12 cellular contexts compared by ENCODE assay signal in the genomic region with DNA sequence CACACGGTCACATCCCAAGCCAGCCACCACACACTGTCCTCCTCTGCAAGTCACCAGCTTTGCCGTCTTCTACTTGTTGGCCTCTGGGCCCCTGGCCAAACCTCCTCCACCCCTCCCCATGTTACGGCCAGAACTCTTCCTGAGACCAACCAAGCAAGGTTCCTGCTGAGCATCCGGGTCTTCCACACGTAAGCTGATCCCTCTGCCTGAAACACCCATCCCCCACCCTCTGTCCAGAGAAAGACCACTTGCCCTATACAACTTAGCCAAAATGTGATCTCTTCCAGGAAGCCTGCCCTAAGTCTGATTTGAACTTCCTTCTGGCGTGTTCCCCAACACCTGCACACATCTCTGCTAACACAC. TPM values are rescaled to one million over a fixed set of nuclear protein-coding genes. Genes with fewer than 3 reads are reported as not detected.
DNase-seq lines count a peak whose midpoint lies in the region; ATAC-seq and TF ChIP-seq lines count a peak whose summit lies in the region.
"Had no signal": no experiment of that assay in that cellular context is flagged by ENCODE, and none has a peak within 500 bp of the region (broad histone marks: within the 10 kb centered on the region; RNA-seq: fewer than 3 reads in every experiment).

No MANE protein-coding gene starts in this region.

- no peak overlapping the region for H3K9ac ChIP-seq in HUES64 (ENCODE audit: low read depth, low read length)
- H3K9ac ChIP-seq in mesendoderm (ENCODE audit: low read length) = no peak overlapping the region
- H3K9ac ChIP-seq: SK-N-SH had no signal

- no peaks in the 10 kb centered on the region for H3K79me2 ChIP-seq in mesendoderm (ENCODE audit: control insufficient read depth, insufficient read depth, low read length)

- TF ChIP-seq CTCF in cardiac fibroblast (IDR thresholded peaks at IDR 0.05; ENCODE audit: low read depth, low read length) = no peak

- 80% methylated on average over 6 of the region's 6 CpGs for WGBS in HUES64
- no CpG with 5 or more reads among the region's 6 CpGs for WGBS in mesendoderm (ENCODE audit: extremely low coverage, insufficient coverage, low lambda C conversion rate)

- no peak overlapping the region for H3K4me2 ChIP-seq in mesendoderm (ENCODE audit: low read length)
- H3K4me2 ChIP-seq: SK-N-SH had no signal

- H2BK15ac ChIP-seq in mesendoderm (replicated peaks; ENCODE audit: low read depth) = no peak overlapping the region

- H2AK5ac ChIP-seq in mesendoderm (ENCODE audit: low read length) = no peak overlapping the region

- no peak overlapping the region for H3K23ac ChIP-seq in mesendoderm (ENCODE audit: low read length)

- no peak overlapping the region for H3K56ac ChIP-seq in mesendoderm (ENCODE audit: low read length)

- peaks cover 2% of the 10 kb centered on the region for H3K79me1 ChIP-seq in mesendoderm (ENCODE audit: low read length)

- peak overlapping the region; percentile 73 for H3K27ac ChIP-seq in HUES64 (ENCODE audit: low read depth, low read length)
- H3K27ac ChIP-seq in mesendoderm (ENCODE audit: low read depth, low read length) = no peak overlapping the region

- H3K27me3 ChIP-seq in HUES64 (ENCODE audit: insufficient read depth, low read length) = no peaks in the 10 kb centered on the region
- no peaks in the 10 kb centered on the region for H3K27me3 ChIP-seq in mesendoderm (ENCODE audit: insufficient read depth, low read length, poor library complexity)

- H2BK5ac ChIP-seq in mesendoderm (ENCODE audit: low read length) = no peak overlapping the region

- ATAC-seq in GM19397 (IDR thresholded peaks at IDR 0.05; ENCODE audit: unreplicated experiment) = no peak

- no peak overlapping the region for H3K18ac ChIP-seq in mesendoderm (ENCODE audit: low read length)

- H3K9me3 ChIP-seq in HUES64 (ENCODE audit: insufficient read depth, low read depth, low read length) = no peaks in the 10 kb centered on the region
- H3K9me3 ChIP-seq: SK-N-SH had no signal

- H3K4ac ChIP-seq in mesendoderm (ENCODE audit: low read depth, low read length) = no peak overlapping the region

- no peak overlapping the region for H3K4me3 ChIP-seq in HUES64 (ENCODE audit: low read length)
- H3K4me3 ChIP-seq in cardiac fibroblast (replicated peaks in 1 of 2; ENCODE audit: low read depth in 2 of 2, low read length in 2 of 2) = no peak overlapping the region
- H3K4me3 ChIP-seq in mesendoderm (ENCODE audit: low read length) = no peak overlapping the region

- H3K36me3 ChIP-seq in HUES64 (ENCODE audit: insufficient read depth, low read length) (peaks cover 96% of the 10 kb centered on the region), mesendoderm (ENCODE audit: control insufficient read depth, insufficient read depth, low read length) (peaks cover 34% of the 10 kb centered on the region)

- no peak overlapping the region for H4K5ac ChIP-seq in mesendoderm (ENCODE audit: low read length)

- H3K4me1 ChIP-seq in HUES64 (ENCODE audit: insufficient read depth, low read length) (no peaks in the 10 kb centered on the region), mesendoderm (ENCODE audit: control insufficient read depth, low read depth, low read length) (peaks cover 2% of the 10 kb centered on the region)

- H2BK120ac ChIP-seq in mesendoderm (ENCODE audit: low read depth, low read length) = no peak overlapping the region

- H4K8ac ChIP-seq in mesendoderm (ENCODE audit: low read depth, low read length) = no peak overlapping the region

- DNase-seq in COLO668 (lab: John Stamatoyannopoulos, UW; ENCODE audit: unreplicated experiment) (peak; percentile 20), cardiac fibroblast (ENCODE audit: low read depth in 2 of 2) (peak; percentile 14 to 22), mesendoderm (peak; percentile 50), cerebellum (ENCODE audit: low spot score) (no peak)
- no peak for DNase-seq in activated CD4-positive, alpha-beta T cell treated with anti-CD3 and anti-CD28 coated beads, Interleukin-2, amount 50 U/mL, for 1 hour
- no peak for DNase-seq in activated CD4-positive, CD25-positive, alpha-beta regulatory T cell treated with anti-CD3 and anti-CD28 coated beads, Interleukin-2, amount 50 U/mL, for 72 hours
- DNase-seq: activated CD4-positive, alpha-beta T cell treated with anti-CD3 and anti-CD28 coated beads, Interleukin-2, amount 10 ng/mL, durations not matched to agents 24 days and 14 days; activated naive CD4-positive, alpha-beta T cell treated with Interleukin-2 at 50 U/mL for 16 hours; NCI-H774; SK-N-SH had no signal

RNA-seq across cellular contexts. Expression of gene CHADL, which starts 16.1 kb away (rescaled TPM):
- 0.20 TPM for polyA plus RNA-seq in HUES64 (2013, experiment 1 of 2)
- polyA plus RNA-seq in HUES64 (2013, experiment 2 of 2) = 0.63 TPM
- polyA plus RNA-seq in mesendoderm (2013, experiment 1 of 2) = 0.15 TPM
- polyA plus RNA-seq in mesendoderm (2013, experiment 2 of 2) = 0.13 TPM
- 2.4 TPM for total RNA-seq in cerebellum

RNA-seq across cellular contexts. Expression of gene RANGAP1, which starts 29.1 kb away (rescaled TPM):
- polyA plus RNA-seq in HUES64 (2013, experiment 1 of 2) = 84.8 TPM
- 81.4 TPM for polyA plus RNA-seq in HUES64 (2013, experiment 2 of 2)
- 79.4 TPM for polyA plus RNA-seq in mesendoderm (2013, experiment 1 of 2)
- polyA plus RNA-seq in mesendoderm (2013, experiment 2 of 2) = 79.5 TPM
- total RNA-seq in cerebellum = 27.9 TPM

RNA-seq across cellular contexts. Expression of gene ZC3H7B, which starts 44.4 kb away (rescaled TPM):
- 30.8 TPM for polyA plus RNA-seq in HUES64 (2013, experiment 1 of 2)
- polyA plus RNA-seq in HUES64 (2013, experiment 2 of 2) = 32.1 TPM
- 38.1 TPM for polyA plus RNA-seq in mesendoderm (2013, experiment 1 of 2)
- 38.8 TPM for polyA plus RNA-seq in mesendoderm (2013, experiment 2 of 2)
- 53.9 TPM for total RNA-seq in cerebellum

RNA-seq across cellular contexts. Expression of gene L3MBTL2, which starts 51.8 kb away (rescaled TPM):
- polyA plus RNA-seq in HUES64 (2013, experiment 1 of 2) = 18.8 TPM
- 17.5 TPM for polyA plus RNA-seq in HUES64 (2013, experiment 2 of 2)
- polyA plus RNA-seq in mesendoderm (2013, experiment 1 of 2) = 14.7 TPM
- polyA plus RNA-seq in mesendoderm (2013, experiment 2 of 2) = 15.1 TPM
- total RNA-seq in cerebellum = 16.6 TPM

Comparison
In these comparisons a context has a peak if more than half of its experiments do, and no peak if none do; other contexts are left out.
1. DNase-seq: peak in COLO668 (single experiment), cardiac fibroblast (2 of 2) and mesendoderm (single experiment); none in activated CD4-positive, alpha-beta T cell treated with anti-CD3 and anti-CD28 coated beads, Interleukin-2, amount 50 U/mL, for 1 hour (single experiment), activated CD4-positive, CD25-positive, alpha-beta regulatory T cell treated with anti-CD3 and anti-CD28 coated beads, Interleukin-2, amount 50 U/mL, for 72 hours (single experiment) and cerebellum (single experiment).